Comparison of ENCODE assay signal across 2 cellular contexts in genomic region chr1:157042852-157043251, GRCh38.
TF ChIP-seq lines count a peak whose summit lies in the region.

No MANE protein-coding gene starts in this region.

TF ChIP-seq in SK-N-SH, 30 proteins besides CTCF, POLR2A, EP300 and RAD21:
- no peak for TF ChIP-seq FOSL2 (IDR thresholded peaks at IDR 0.05; ENCODE audit: borderline replicate concordance, low read depth)
- no peak for TF ChIP-seq CHD2 (IDR thresholded peaks at IDR 0.05; ENCODE audit: low read length, partially characterized antibody)
- no peak for TF ChIP-seq GABPA (IDR thresholded peaks at IDR 0.05; ENCODE audit: low read depth)
- TF ChIP-seq ZBTB33 (IDR thresholded peaks at IDR 0.05; ENCODE audit: borderline replicate concordance, low read depth): no peak
- no peak for TF ChIP-seq PBX3 (IDR thresholded peaks at IDR 0.05)
- TF ChIP-seq GATA2 (CRISPR knock-in tag; IDR thresholded peaks at IDR 0.05): no peak
- TF ChIP-seq USF1 (IDR thresholded peaks at IDR 0.05; ENCODE audit: borderline replicate concordance, low read depth): no peak
- TF ChIP-seq ELF1 (IDR thresholded peaks at IDR 0.05): no peak
- TF ChIP-seq FOXJ3 (CRISPR knock-in tag; IDR thresholded peaks at IDR 0.05): no peak
- no peak for TF ChIP-seq SIN3A (IDR thresholded peaks at IDR 0.05; ENCODE audit: borderline replicate concordance, low read depth, low read length)
- no peak for TF ChIP-seq REST (IDR thresholded peaks at IDR 0.05; ENCODE audit: low read depth, low read length)
- TF ChIP-seq YY1 (IDR thresholded peaks at IDR 0.05; ENCODE audit: low read depth): no peak
- TF ChIP-seq TAF1 (IDR thresholded peaks at IDR 0.05; ENCODE audit: borderline replicate concordance, low read depth, low read length): no peak
- no peak for TF ChIP-seq MAX (IDR thresholded peaks at IDR 0.05; ENCODE audit: low read depth)

TF ChIP-seq in SK-N-SH treated with all-trans-retinoic acid at 6 μM for 48 hours, 23 proteins besides CTCF, POLR2A, EP300 and RAD21:
- TF ChIP-seq CREB5 (CRISPR knock-in tag; IDR thresholded peaks at IDR 0.05; ENCODE audit: low read depth): no peak
- no peak for TF ChIP-seq ARNTL (CRISPR knock-in tag; IDR thresholded peaks at IDR 0.05; ENCODE audit: borderline replicate concordance, low read depth)
- no peak for TF ChIP-seq ZNF70 (CRISPR knock-in tag; IDR thresholded peaks at IDR 0.05)
- TF ChIP-seq ZFP3 (CRISPR knock-in tag; IDR thresholded peaks at IDR 0.05): no peak
- TF ChIP-seq CSDC2 (CRISPR knock-in tag; IDR thresholded peaks at IDR 0.05): no peak
- TF ChIP-seq ZC3H10 (CRISPR knock-in tag; IDR thresholded peaks at IDR 0.05): no peak
- no peak for TF ChIP-seq TCF4 (CRISPR knock-in tag; IDR thresholded peaks at IDR 0.05; ENCODE audit: borderline replicate concordance)
- TF ChIP-seq ZFP30 (CRISPR knock-in tag; IDR thresholded peaks at IDR 0.05): no peak
- no peak for TF ChIP-seq ZNF8 (CRISPR knock-in tag; IDR thresholded peaks at IDR 0.05)
- no peak for TF ChIP-seq GLIS3 (CRISPR knock-in tag; IDR thresholded peaks at IDR 0.05)
- no peak for TF ChIP-seq POU6F1 (CRISPR knock-in tag; IDR thresholded peaks at IDR 0.05; ENCODE audit: borderline replicate concordance, low read depth)
